Comparison of ENCODE assay signal across 1 cellular context in the genomic region with DNA sequence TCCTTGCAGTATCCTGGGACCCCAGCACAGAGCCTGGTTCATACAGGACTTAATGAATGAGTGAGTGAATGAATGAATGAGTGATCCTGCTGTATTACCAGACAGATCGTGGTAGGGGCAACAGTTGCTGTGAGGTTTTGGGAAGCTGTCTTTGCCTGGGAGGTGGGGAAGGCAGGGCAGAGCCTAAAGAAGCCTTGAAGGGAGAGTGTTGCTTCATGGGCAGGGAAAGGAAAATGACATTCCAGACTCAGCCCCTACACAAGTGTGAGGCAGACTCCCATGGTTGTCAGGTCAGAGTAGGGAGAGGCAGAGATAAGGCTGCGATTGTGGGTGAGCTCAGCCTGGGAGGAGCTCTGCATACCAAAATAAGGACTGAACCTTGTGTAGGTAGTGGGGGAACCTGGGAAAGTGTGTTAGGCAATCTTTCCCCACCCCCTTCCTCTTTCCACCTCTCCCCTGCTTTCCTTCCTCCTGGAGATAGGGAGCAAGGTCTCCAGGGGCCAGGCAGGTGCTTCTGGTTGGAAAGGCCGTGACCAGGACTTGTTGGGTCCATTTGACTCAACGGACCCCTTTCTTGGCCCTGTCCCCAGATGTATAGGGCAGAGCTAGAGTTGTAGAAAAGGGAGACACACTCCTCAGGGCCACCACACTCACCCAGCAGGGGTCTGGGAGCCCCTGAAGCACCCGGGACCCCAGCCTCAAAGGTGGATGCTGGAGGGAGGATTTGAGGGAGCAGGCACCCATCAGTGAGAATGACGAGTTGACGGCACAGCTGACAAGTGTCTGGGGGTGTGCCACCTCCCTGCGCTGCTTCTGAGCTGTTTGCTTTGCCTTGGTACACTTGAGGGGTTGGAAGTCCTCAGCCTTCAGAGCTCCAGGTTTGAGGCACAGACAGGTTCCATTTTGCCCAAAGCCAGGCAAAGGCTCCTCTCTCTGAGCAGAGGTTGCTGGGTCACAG.
TF ChIP-seq lines count a peak whose summit lies in the region.

No MANE protein-coding gene starts in this region.

TF ChIP-seq in HepG2, 621 proteins besides CTCF, POLR2A, EP300 and RAD21 (continued from another document and continues in another):
- TF ChIP-seq, protein P1, sequence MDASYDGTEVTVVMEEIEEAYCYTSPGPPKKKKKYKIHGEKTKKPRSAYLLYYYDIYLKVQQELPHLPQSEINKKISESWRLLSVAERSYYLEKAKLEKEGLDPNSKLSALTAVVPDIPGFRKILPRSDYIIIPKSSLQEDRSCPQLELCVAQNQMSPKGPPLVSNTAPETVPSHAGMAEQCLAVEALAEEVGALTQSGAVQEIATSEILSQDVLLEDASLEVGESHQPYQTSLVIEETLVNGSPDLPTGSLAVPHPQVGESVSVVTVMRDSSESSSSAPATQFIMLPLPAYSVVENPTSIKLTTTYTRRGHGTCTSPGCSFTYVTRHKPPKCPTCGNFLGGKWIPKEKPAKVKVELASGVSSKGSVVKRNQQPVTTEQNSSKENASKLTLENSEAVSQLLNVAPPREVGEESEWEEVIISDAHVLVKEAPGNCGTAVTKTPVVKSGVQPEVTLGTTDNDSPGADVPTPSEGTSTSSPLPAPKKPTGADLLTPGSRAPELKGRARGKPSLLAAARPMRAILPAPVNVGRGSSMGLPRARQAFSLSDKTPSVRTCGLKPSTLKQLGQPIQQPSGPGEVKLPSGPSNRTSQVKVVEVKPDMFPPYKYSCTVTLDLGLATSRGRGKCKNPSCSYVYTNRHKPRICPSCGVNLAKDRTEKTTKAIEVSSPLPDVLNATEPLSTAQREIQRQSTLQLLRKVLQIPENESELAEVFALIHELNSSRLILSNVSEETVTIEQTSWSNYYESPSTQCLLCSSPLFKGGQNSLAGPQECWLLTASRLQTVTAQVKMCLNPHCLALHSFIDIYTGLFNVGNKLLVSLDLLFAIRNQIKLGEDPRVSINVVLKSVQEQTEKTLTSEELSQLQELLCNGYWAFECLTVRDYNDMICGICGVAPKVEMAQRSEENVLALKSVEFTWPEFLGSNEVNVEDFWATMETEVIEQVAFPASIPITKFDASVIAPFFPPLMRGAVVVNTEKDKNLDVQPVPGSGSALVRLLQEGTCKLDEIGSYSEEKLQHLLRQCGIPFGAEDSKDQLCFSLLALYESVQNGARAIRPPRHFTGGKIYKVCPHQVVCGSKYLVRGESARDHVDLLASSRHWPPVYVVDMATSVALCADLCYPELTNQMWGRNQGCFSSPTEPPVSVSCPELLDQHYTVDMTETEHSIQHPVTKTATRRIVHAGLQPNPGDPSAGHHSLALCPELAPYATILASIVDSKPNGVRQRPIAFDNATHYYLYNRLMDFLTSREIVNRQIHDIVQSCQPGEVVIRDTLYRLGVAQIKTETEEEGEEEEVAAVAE (CRISPR knock-in tag; IDR thresholded peaks at IDR 0.05; ENCODE audit: borderline replicate concordance) = no peak
- TF ChIP-seq GATA4 (IDR thresholded peaks at IDR 0.05; ENCODE audit: borderline replicate concordance, low read depth) (0 out of 2 replicates have a peak, but pooled peaks have one; percentile 57), U2AF1 (optimal IDR thresholded peaks at IDR 0.05; ENCODE audit: low read depth, low read length) (no peak), ZNF224 (CRISPR knock-in tag; IDR thresholded peaks at IDR 0.05) (no peak; the same call in 1 of the 2 replicates), BRD4 (CRISPR knock-in tag; IDR thresholded peaks at IDR 0.05) (no peak), KLF15 (CRISPR knock-in tag; IDR thresholded peaks at IDR 0.05; ENCODE audit: borderline replicate concordance) (no peak; the same call in 1 of the 2 replicates), ZNF264 (CRISPR knock-in tag; IDR thresholded peaks at IDR 0.05) (peak; percentile 29; the same call in 1 of the 2 replicates), RFXANK (CRISPR knock-in tag; IDR thresholded peaks at IDR 0.05) (no peak), SMAD9 (CRISPR knock-in tag; IDR thresholded peaks at IDR 0.05) (no peak; the same call in 1 of the 2 replicates), SRSF9 (IDR thresholded peaks at IDR 0.05; ENCODE audit: borderline replicate concordance, insufficient read depth, low read depth, low read length, poor library complexity, severe bottlenecking) (no peak), ZNF232 (CRISPR knock-in tag; IDR thresholded peaks at IDR 0.05; ENCODE audit: borderline replicate concordance) (no peak), ZNF256 (CRISPR knock-in tag; conservative IDR thresholded peaks at IDR 0.05) (no peak), HDAC1 (CRISPR knock-in tag; IDR thresholded peaks at IDR 0.05) (peak; percentile 40; the same call in 1 of the 2 replicates), NR2F2 (IDR thresholded peaks at IDR 0.05; ENCODE audit: borderline replicate concordance, low read depth) (peak; percentile 28; the same call in 1 of the 2 replicates), MIER3 (CRISPR knock-in tag; IDR thresholded peaks at IDR 0.05; ENCODE audit: borderline replicate concordance) (no peak), BRCA1 (CRISPR knock-in tag; IDR thresholded peaks at IDR 0.05) (no peak), MXD4 (CRISPR knock-in tag; IDR thresholded peaks at IDR 0.05) (peak; percentile 71; the same call in 1 of the 2 replicates), ZNF782 (CRISPR knock-in tag; IDR thresholded peaks at IDR 0.05; ENCODE audit: borderline replicate concordance) (no peak), NFE2L1 (CRISPR knock-in tag; IDR thresholded peaks at IDR 0.05; ENCODE audit: borderline replicate concordance) (no peak), KLF6 (CRISPR knock-in tag; IDR thresholded peaks at IDR 0.05) (no peak), MATR3 (CRISPR knock-in tag; IDR thresholded peaks at IDR 0.05) (no peak)
- TF ChIP-seq, protein P2, sequence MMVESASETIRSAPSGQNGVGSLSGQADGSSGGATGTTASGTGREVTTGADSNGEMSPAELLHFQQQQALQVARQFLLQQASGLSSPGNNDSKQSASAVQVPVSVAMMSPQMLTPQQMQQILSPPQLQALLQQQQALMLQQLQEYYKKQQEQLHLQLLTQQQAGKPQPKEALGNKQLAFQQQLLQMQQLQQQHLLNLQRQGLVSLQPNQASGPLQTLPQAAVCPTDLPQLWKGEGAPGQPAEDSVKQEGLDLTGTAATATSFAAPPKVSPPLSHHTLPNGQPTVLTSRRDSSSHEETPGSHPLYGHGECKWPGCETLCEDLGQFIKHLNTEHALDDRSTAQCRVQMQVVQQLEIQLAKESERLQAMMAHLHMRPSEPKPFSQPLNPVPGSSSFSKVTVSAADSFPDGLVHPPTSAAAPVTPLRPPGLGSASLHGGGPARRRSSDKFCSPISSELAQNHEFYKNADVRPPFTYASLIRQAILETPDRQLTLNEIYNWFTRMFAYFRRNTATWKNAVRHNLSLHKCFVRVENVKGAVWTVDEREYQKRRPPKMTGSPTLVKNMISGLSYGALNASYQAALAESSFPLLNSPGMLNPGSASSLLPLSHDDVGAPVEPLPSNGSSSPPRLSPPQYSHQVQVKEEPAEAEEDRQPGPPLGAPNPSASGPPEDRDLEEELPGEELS (CRISPR knock-in tag; IDR thresholded peaks at IDR 0.05) = peak; percentile 87
- TF ChIP-seq, protein P3, sequence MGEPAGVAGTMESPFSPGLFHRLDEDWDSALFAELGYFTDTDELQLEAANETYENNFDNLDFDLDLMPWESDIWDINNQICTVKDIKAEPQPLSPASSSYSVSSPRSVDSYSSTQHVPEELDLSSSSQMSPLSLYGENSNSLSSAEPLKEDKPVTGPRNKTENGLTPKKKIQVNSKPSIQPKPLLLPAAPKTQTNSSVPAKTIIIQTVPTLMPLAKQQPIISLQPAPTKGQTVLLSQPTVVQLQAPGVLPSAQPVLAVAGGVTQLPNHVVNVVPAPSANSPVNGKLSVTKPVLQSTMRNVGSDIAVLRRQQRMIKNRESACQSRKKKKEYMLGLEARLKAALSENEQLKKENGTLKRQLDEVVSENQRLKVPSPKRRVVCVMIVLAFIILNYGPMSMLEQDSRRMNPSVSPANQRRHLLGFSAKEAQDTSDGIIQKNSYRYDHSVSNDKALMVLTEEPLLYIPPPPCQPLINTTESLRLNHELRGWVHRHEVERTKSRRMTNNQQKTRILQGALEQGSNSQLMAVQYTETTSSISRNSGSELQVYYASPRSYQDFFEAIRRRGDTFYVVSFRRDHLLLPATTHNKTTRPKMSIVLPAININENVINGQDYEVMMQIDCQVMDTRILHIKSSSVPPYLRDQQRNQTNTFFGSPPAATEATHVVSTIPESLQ (CRISPR knock-in tag; conservative IDR thresholded peaks at IDR 0.05) = no peak
- TF ChIP-seq, protein P4, sequence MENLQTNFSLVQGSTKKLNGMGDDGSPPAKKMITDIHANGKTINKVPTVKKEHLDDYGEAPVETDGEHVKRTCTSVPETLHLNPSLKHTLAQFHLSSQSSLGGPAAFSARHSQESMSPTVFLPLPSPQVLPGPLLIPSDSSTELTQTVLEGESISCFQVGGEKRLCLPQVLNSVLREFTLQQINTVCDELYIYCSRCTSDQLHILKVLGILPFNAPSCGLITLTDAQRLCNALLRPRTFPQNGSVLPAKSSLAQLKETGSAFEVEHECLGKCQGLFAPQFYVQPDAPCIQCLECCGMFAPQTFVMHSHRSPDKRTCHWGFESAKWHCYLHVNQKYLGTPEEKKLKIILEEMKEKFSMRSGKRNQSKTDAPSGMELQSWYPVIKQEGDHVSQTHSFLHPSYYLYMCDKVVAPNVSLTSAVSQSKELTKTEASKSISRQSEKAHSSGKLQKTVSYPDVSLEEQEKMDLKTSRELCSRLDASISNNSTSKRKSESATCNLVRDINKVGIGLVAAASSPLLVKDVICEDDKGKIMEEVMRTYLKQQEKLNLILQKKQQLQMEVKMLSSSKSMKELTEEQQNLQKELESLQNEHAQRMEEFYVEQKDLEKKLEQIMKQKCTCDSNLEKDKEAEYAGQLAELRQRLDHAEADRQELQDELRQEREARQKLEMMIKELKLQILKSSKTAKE (CRISPR knock-in tag; IDR thresholded peaks at IDR 0.05; ENCODE audit: borderline replicate concordance) = peak; percentile 43; the same call in 1 of the 2 replicates
- TF ChIP-seq, protein P5, sequence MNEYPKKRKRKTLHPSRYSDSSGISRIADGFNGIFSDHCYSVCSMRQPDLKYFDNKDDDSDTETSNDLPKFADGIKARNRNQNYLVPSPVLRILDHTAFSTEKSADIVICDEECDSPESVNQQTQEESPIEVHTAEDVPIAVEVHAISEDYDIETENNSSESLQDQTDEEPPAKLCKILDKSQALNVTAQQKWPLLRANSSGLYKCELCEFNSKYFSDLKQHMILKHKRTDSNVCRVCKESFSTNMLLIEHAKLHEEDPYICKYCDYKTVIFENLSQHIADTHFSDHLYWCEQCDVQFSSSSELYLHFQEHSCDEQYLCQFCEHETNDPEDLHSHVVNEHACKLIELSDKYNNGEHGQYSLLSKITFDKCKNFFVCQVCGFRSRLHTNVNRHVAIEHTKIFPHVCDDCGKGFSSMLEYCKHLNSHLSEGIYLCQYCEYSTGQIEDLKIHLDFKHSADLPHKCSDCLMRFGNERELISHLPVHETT (CRISPR knock-in tag; conservative IDR thresholded peaks at IDR 0.05) = peak; percentile 75; the same call in 1 of the 2 replicates
- TF ChIP-seq, protein P6, sequence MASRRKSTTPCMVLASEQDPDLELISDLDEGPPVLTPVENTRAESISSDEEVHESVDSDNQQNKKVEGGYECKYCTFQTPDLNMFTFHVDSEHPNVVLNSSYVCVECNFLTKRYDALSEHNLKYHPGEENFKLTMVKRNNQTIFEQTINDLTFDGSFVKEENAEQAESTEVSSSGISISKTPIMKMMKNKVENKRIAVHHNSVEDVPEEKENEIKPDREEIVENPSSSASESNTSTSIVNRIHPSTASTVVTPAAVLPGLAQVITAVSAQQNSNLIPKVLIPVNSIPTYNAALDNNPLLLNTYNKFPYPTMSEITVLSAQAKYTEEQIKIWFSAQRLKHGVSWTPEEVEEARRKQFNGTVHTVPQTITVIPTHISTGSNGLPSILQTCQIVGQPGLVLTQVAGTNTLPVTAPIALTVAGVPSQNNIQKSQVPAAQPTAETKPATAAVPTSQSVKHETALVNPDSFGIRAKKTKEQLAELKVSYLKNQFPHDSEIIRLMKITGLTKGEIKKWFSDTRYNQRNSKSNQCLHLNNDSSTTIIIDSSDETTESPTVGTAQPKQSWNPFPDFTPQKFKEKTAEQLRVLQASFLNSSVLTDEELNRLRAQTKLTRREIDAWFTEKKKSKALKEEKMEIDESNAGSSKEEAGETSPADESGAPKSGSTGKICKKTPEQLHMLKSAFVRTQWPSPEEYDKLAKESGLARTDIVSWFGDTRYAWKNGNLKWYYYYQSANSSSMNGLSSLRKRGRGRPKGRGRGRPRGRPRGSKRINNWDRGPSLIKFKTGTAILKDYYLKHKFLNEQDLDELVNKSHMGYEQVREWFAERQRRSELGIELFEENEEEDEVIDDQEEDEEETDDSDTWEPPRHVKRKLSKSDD (CRISPR knock-in tag; IDR thresholded peaks at IDR 0.05; ENCODE audit: low read depth) = no peak
- TF ChIP-seq, protein P7, sequence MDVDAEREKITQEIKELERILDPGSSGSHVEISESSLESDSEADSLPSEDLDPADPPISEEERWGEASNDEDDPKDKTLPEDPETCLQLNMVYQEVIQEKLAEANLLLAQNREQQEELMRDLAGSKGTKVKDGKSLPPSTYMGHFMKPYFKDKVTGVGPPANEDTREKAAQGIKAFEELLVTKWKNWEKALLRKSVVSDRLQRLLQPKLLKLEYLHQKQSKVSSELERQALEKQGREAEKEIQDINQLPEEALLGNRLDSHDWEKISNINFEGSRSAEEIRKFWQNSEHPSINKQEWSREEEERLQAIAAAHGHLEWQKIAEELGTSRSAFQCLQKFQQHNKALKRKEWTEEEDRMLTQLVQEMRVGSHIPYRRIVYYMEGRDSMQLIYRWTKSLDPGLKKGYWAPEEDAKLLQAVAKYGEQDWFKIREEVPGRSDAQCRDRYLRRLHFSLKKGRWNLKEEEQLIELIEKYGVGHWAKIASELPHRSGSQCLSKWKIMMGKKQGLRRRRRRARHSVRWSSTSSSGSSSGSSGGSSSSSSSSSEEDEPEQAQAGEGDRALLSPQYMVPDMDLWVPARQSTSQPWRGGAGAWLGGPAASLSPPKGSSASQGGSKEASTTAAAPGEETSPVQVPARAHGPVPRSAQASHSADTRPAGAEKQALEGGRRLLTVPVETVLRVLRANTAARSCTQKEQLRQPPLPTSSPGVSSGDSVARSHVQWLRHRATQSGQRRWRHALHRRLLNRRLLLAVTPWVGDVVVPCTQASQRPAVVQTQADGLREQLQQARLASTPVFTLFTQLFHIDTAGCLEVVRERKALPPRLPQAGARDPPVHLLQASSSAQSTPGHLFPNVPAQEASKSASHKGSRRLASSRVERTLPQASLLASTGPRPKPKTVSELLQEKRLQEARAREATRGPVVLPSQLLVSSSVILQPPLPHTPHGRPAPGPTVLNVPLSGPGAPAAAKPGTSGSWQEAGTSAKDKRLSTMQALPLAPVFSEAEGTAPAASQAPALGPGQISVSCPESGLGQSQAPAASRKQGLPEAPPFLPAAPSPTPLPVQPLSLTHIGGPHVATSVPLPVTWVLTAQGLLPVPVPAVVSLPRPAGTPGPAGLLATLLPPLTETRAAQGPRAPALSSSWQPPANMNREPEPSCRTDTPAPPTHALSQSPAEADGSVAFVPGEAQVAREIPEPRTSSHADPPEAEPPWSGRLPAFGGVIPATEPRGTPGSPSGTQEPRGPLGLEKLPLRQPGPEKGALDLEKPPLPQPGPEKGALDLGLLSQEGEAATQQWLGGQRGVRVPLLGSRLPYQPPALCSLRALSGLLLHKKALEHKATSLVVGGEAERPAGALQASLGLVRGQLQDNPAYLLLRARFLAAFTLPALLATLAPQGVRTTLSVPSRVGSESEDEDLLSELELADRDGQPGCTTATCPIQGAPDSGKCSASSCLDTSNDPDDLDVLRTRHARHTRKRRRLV (CRISPR knock-in tag; IDR thresholded peaks at IDR 0.05) = 0 out of 2 replicates have a peak, but pooled peaks have one; percentile 57
- TF ChIP-seq, protein P8, sequence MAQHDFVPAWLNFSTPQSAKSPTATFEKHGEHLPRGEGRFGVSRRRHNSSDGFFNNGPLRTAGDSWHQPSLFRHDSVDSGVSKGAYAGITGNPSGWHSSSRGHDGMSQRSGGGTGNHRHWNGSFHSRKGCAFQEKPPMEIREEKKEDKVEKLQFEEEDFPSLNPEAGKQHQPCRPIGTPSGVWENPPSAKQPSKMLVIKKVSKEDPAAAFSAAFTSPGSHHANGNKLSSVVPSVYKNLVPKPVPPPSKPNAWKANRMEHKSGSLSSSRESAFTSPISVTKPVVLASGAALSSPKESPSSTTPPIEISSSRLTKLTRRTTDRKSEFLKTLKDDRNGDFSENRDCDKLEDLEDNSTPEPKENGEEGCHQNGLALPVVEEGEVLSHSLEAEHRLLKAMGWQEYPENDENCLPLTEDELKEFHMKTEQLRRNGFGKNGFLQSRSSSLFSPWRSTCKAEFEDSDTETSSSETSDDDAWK (CRISPR knock-in tag; IDR thresholded peaks at IDR 0.05) = no peak
